In genomic region chr14:61698216-61698980, GRCh38 we compare ENCODE assay signal across 10 cellular contexts. TPM values are rescaled to one million over a fixed set of nuclear protein-coding genes. Genes with fewer than 3 reads are reported as not detected.
A peak's percentile ranks its signal among the peaks of the same experiment; 100 is the strongest.
DNase-seq lines count a peak whose midpoint lies in the region; ATAC-seq, FAIRE-seq and TF ChIP-seq lines count a peak whose summit lies in the region.
"Had no signal": no experiment of that assay in that cellular context is flagged by ENCODE, and none has a peak within 500 bp of the region (broad histone marks: within the 10 kb centered on the region; RNA-seq: fewer than 3 reads in every experiment).

No MANE protein-coding gene starts in this region.

- H3K27me3 ChIP-seq in SJSA1 (replicated peaks): no peaks in the 10 kb centered on the region

- H3K36me3 ChIP-seq in SJSA1: peaks cover 29% of the 10 kb centered on the region

- FAIRE-seq in GM12891 (lab: Jason Lieb, UNC): no peak

- DNase-seq in DMS 273 (lab: John Stamatoyannopoulos, UW; ENCODE audit: unreplicated experiment) (peak; percentile 28), DMS 273 treated with DMSO at 0.1 percent for 48 hours (lab: John Stamatoyannopoulos, UW) (no peak), SJSA1 (ENCODE audit: low read depth in 1 of 2, low spot score in 2 of 2) (peak in 1 of 2 experiments; percentile 12), fibroblast of mammary gland (ENCODE audit: low read depth) (no peak), NCI-H1417 treated with DMSO at 0.1 percent for 48 hours (lab: John Stamatoyannopoulos, UW) (no peak), GM12891 (ENCODE audit: insufficient read length, low spot score) (no peak)

- H3K9me3 ChIP-seq in SJSA1 (replicated peaks): no peaks in the 10 kb centered on the region

- no peak for TF ChIP-seq POLR2A in GM12891 (IDR thresholded peaks at IDR 0.05; ENCODE audit: low read depth, low read length)

- ATAC-seq in GM18858 (IDR thresholded peaks at IDR 0.05; ENCODE audit: unreplicated experiment): no peak

- TF ChIP-seq CTCF in fibroblast of mammary gland (conservative IDR thresholded peaks at IDR 0.05; ENCODE audit: control insufficient read depth, insufficient read depth, low read depth, low read length): no peak

- H3K4me1 ChIP-seq in SJSA1 (replicated peaks): peaks cover 36% of the 10 kb centered on the region

- H3K27ac ChIP-seq in SJSA1 (no peak overlapping the region), skin epidermis (peak overlapping the region in 11 of 21 experiments; percentile 0 to 99 (median 18))
- H3K27ac ChIP-seq: 22Rv1, KMS-11 had no signal

- H3K4me3 ChIP-seq in SJSA1: peak overlapping the region; percentile 7; the same call in 1 of the 2 replicates
- peak overlapping the region; percentile 89 for H3K4me3 ChIP-seq in fibroblast of mammary gland (ENCODE audit: control insufficient read depth, low read depth, low read length)
- H3K4me3 ChIP-seq in skin epidermis: peak overlapping the region in 6 of 7 experiments; percentile 87 to 99 (median 92)

TF ChIP-seq in GM12891, 5 proteins besides CTCF, POLR2A, EP300 and RAD21:
- TF ChIP-seq PAX5 (IDR thresholded peaks at IDR 0.05; ENCODE audit: insufficient read depth, low read length, severe bottlenecking) (no peak), TAF1 (IDR thresholded peaks at IDR 0.05; ENCODE audit: low read depth, low read length) (no peak), SPI1 (IDR thresholded peaks at IDR 0.05; ENCODE audit: low read depth, low read length) (no peak), POU2F2 (IDR thresholded peaks at IDR 0.05; ENCODE audit: low read depth, low read length) (no peak), POLR2AphosphoS5 (IDR thresholded peaks at IDR 0.05; ENCODE audit: low read depth, low read length) (no peak)

RNA-seq across cellular contexts. Expression of gene HIF1A, which starts 3.1 kb away (rescaled TPM):
- 162 and 227 TPM in 2 replicates for total RNA-seq in SJSA1 (2014; rRNA removed; shearing (Covaris generic))
- polyA plus RNA-seq in GM12891 (2012; ENCODE audit: low read depth, missing spikeins): 28.8 TPM

Comparison
In these comparisons a context has a peak if more than half of its experiments do, and no peak if none do; other contexts are left out.
1. H3K4me3 ChIP-seq: peak in every context shown above with its lines; median percentile 92 in skin epidermis; 89 in fibroblast of mammary gland; 7 in SJSA1.